In genomic region chr11:60905551-60906113, GRCh38 we compare ENCODE assay signal across 8 cellular contexts. TPM values are rescaled to one million over a fixed set of nuclear protein-coding genes. Genes with fewer than 3 reads are reported as not detected.
DNase-seq lines count a peak whose midpoint lies in the region; ATAC-seq and TF ChIP-seq lines count a peak whose summit lies in the region.

No MANE protein-coding gene starts in this region.

- peak overlapping the region; percentile 96 to 97 for H3K27ac ChIP-seq in breast epithelium
- peak overlapping the region; percentile 94 for H3K27ac ChIP-seq in thymus (ENCODE audit: low read depth)

- peak overlapping the region; percentile 97 for H3K9ac ChIP-seq in NT2/D1 (ENCODE audit: insufficient read length, low read depth)

- WGBS in lower leg skin, 2 donors: 2 to 3% methylated on average over 16 of the region's 16 CpGs
- WGBS in thymus: 13% methylated on average over 16 of the region's 16 CpGs

- H3K4me1 ChIP-seq in NT2/D1 (ENCODE audit: insufficient read depth, insufficient read length): no peaks in the 10 kb centered on the region
- peaks cover 0 to 16% of the 10 kb centered on the region in 2 donors for H3K4me1 ChIP-seq in breast epithelium
- peaks cover 23% of the 10 kb centered on the region for H3K4me1 ChIP-seq in thymus (ENCODE audit: control insufficient read depth, insufficient read depth, low read length)

- intact Hi-C loops in breast epithelium (cut with DNase I; ENCODE audit: low total_unique reads) (loop anchor here (10.0 kb wide), 1 partner anchor 71 kb away; no protein-coding TSS in a partner anchor), lower leg skin (cut with DNase I; ENCODE audit: low total_unique reads) (no loop called here)

- DNase-seq in NCI-H1092 treated with DMSO at 0.1 percent for 48 hours (lab: John Stamatoyannopoulos, UW) (peak; percentile 39), NCI-H1092 (lab: John Stamatoyannopoulos, UW) (no peak), NT2/D1 (ENCODE audit: low read depth, low spot score) (no peak), breast epithelium (ENCODE audit: low spot score in 2 of 2) (no peak), lower leg skin (ENCODE audit: low spot score in 2 of 2) (no peak), SW 1271 (lab: John Stamatoyannopoulos, UW) (no peak)

- peaks cover 34% of the 10 kb centered on the region for H3K27me3 ChIP-seq in NT2/D1 (ENCODE audit: insufficient read depth, insufficient read length)
- no peaks in the 10 kb centered on the region for H3K27me3 ChIP-seq in breast epithelium
- no peaks in the 10 kb centered on the region for H3K27me3 ChIP-seq in thymus (ENCODE audit: control insufficient read depth, insufficient read depth)

- no peak for TF ChIP-seq POLR2A in breast epithelium (IDR thresholded peaks at IDR 0.05)
- no peak for TF ChIP-seq POLR2A in lower leg skin (IDR thresholded peaks at IDR 0.05)

- ATAC-seq in HG02623 (IDR thresholded peaks at IDR 0.05; ENCODE audit: unreplicated experiment): no peak

- no peak for TF ChIP-seq CTCF in breast epithelium (IDR thresholded peaks at IDR 0.05)
- TF ChIP-seq CTCF in lower leg skin (IDR thresholded peaks at IDR 0.05): no peak

- H3K4me3 ChIP-seq in NT2/D1 (ENCODE audit: insufficient read length, low read depth) (peak overlapping the region; percentile 92), breast epithelium (peak overlapping the region; percentile 80 to 100 (median 91)), lower leg skin (ENCODE audit: low read depth, poor library complexity, severe bottlenecking) (peak overlapping the region; percentile 98), thymus (ENCODE audit: low read length) (peak overlapping the region; percentile 95)

- H3K9me3 ChIP-seq in NT2/D1 (ENCODE audit: insufficient read depth, low read length): no peaks in the 10 kb centered on the region
- H3K9me3 ChIP-seq in breast epithelium: no peaks in the 10 kb centered on the region
- no peaks in the 10 kb centered on the region for H3K9me3 ChIP-seq in thymus (ENCODE audit: control insufficient read depth)

- H3K36me3 ChIP-seq in NT2/D1 (ENCODE audit: insufficient read depth, insufficient read length, low read length) (peaks cover 49% of the 10 kb centered on the region), breast epithelium (peaks cover 3% of the 10 kb centered on the region), thymus (ENCODE audit: control insufficient read depth, insufficient read depth) (peaks cover 32% of the 10 kb centered on the region)

RNA-seq across cellular contexts. Expression of gene PRPF19, which starts 0.8 kb away (rescaled TPM):
- 10 to 100 TPM; 56.0 to 82.7 (median 81.3) TPM for total RNA-seq in breast epithelium
- total RNA-seq in lower leg skin: 100 to 1,000 TPM in 3 of 4 donors, 10 to 100 TPM in 1; 75.3 to 119 (median 108) TPM
- 49.2 TPM for polyA plus RNA-seq in thymus

RNA-seq across cellular contexts. Expression of gene TMEM109, which starts 8.3 kb away (rescaled TPM):
- total RNA-seq in breast epithelium (100 to 1,000 TPM in 1 of 3 donors, 10 to 100 TPM in 2; 77.6 to 112 (median 77.7) TPM), lower leg skin (100 to 1,000 TPM in 1 of 4 donors, 10 to 100 TPM in 3; 62.1 to 101 (median 81.8) TPM)
- 58.1 TPM for polyA plus RNA-seq in thymus

RNA-seq across cellular contexts. Expression of gene TMEM132A, which starts 18.6 kb away (rescaled TPM):
- 10 to 100 TPM in 1 of 3 donors, 1 to 10 TPM in 2; 2.9 to 11.0 (median 8.5) TPM for total RNA-seq in breast epithelium
- total RNA-seq in lower leg skin: 10 to 100 TPM in 1 of 4 donors, 1 to 10 TPM in 3; 2.9 to 13.7 (median 5.3) TPM
- polyA plus RNA-seq in thymus: 5.7 TPM

RNA-seq across cellular contexts. Expression of gene ZP1, which starts 38.3 kb away (rescaled TPM):
- total RNA-seq in breast epithelium: under 1 TPM in 2 of 3 donors, not detected in 1; 0.32 to 0.73 TPM
- total RNA-seq in lower leg skin: under 1 TPM in 2 of 4 donors, not detected in 2; 0.25 to 0.26 TPM
- 1.5 TPM for polyA plus RNA-seq in thymus

RNA-seq across cellular contexts. Expression of gene SLC15A3, which starts 46.3 kb away (rescaled TPM):
- total RNA-seq in breast epithelium (10 to 100 TPM in 2 of 3 donors, 1 to 10 TPM in 1; 8.8 to 23.2 (median 20.8) TPM), lower leg skin (1 to 10 TPM; 4.4 to 7.4 (median 5.4) TPM)
- polyA plus RNA-seq in thymus: 37.5 TPM
